Comparison of ENCODE assay signal across 1 cellular context in genomic region chr2:217434183-217434620, GRCh38.
A peak's percentile ranks its signal among the peaks of the same experiment; 100 is the strongest.
TF ChIP-seq lines count a peak whose summit lies in the region.

No MANE protein-coding gene starts in this region.

TF ChIP-seq in GM12878, 131 proteins besides CTCF, POLR2A, EP300 and RAD21 (continued from another document):
- no peak for TF ChIP-seq ZNF687 (IDR thresholded peaks at IDR 0.05)
- TF ChIP-seq RFX5 (IDR thresholded peaks at IDR 0.05; ENCODE audit: low read depth, low read length), result peak; percentile 98
- no peak for TF ChIP-seq HSF1 (IDR thresholded peaks at IDR 0.05; ENCODE audit: low read depth, low read length)
- TF ChIP-seq, protein P1, sequence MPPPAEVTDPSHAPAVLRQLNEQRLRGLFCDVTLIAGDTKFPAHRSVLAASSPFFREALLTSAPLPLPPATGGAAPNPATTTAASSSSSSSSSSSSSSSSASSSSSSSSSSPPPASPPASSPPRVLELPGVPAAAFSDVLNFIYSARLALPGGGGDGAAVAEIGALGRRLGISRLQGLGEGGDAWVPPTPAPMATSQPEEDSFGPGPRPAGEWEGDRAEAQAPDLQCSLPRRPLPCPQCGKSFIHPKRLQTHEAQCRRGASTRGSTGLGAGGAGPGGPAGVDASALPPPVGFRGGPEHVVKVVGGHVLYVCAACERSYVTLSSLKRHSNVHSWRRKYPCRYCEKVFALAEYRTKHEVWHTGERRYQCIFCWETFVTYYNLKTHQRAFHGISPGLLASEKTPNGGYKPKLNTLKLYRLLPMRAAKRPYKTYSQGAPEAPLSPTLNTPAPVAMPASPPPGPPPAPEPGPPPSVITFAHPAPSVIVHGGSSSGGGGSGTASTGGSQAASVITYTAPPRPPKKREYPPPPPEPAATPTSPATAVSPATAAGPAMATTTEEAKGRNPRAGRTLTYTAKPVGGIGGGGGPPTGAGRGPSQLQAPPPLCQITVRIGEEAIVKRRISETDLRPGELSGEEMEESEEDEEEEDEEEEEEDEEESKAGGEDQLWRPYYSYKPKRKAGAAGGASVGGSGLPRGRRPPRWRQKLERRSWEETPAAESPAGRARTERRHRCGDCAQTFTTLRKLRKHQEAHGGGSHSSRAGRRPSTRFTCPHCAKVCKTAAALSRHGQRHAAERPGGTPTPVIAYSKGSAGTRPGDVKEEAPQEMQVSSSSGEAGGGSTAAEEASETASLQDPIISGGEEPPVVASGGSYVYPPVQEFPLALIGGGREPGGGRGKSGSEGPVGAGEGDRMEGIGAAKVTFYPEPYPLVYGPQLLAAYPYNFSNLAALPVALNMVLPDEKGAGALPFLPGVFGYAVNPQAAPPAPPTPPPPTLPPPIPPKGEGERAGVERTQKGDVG (CRISPR knock-in tag; IDR thresholded peaks at IDR 0.05), result no peak
- TF ChIP-seq IRF5 (IDR thresholded peaks at IDR 0.05; ENCODE audit: borderline replicate concordance), result no peak
- no peak for TF ChIP-seq YBX1 (IDR thresholded peaks at IDR 0.05)
- no peak for TF ChIP-seq ZSCAN29 (IDR thresholded peaks at IDR 0.05)
- no peak for TF ChIP-seq IRF4 (IDR thresholded peaks at IDR 0.05; ENCODE audit: low read depth, low read length)
- no peak for TF ChIP-seq ZNF384 (IDR thresholded peaks at IDR 0.05; ENCODE audit: borderline replicate concordance, low read depth, low read length)
- no peak for TF ChIP-seq SRF (IDR thresholded peaks at IDR 0.05; ENCODE audit: low read depth in 2 of 2, low read length in 2 of 2)
- no peak for TF ChIP-seq TCF3 (IDR thresholded peaks at IDR 0.05; ENCODE audit: borderline replicate concordance, insufficient read depth, low read depth, low read length)
- no peak for TF ChIP-seq MXI1 (IDR thresholded peaks at IDR 0.05; ENCODE audit: low read depth, low read length)
- no peak for TF ChIP-seq JUND (IDR thresholded peaks at IDR 0.05; ENCODE audit: low read depth, low read length)
- TF ChIP-seq EED (IDR thresholded peaks at IDR 0.05; ENCODE audit: low read depth), result no peak
- TF ChIP-seq ATF7 (IDR thresholded peaks at IDR 0.05; ENCODE audit: low read depth), result no peak
- TF ChIP-seq RUNX3 (IDR thresholded peaks at IDR 0.05; ENCODE audit: low read length), result peak; percentile 70; the same call in 1 of the 2 replicates
- TF ChIP-seq CEBPB (IDR thresholded peaks at IDR 0.05; ENCODE audit: borderline replicate concordance in 1 of 2, low read depth in 2 of 2, low read length in 2 of 2), result no peak
